ENCODE assay signal across 39 cellular contexts in the genomic region with DNA sequence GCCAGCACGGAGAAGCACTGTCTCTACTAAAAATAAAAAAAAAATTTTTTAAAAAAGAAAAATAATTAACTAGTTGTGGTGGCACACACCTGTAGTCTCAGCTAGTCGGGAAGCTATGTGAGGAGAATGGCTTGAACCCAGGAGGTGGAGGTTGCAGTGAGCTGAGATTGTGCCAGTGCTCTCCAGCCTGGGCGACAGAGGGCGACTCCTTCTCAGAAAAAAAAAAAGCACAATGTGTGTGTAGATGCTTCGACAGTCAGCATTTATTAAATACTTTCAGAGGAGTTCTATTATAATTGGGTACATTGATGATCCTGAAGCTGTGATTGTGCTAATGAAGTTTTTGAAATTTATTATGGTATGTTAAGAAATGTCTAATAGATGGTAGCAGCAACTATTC. TPM values are rescaled to one million over a fixed set of nuclear protein-coding genes. Genes with fewer than 3 reads are reported as not detected.
"Had no signal": no experiment of that assay in that cellular context is flagged by ENCODE, and none has a peak within 500 bp of the region (broad histone marks: within the 10 kb centered on the region; RNA-seq: fewer than 3 reads in every experiment).

No MANE protein-coding gene starts in this region.

- H3K4me1 ChIP-seq: ascending aorta, colonic mucosa had no signal

- ATAC-seq: activated CD8-positive, alpha-beta T cell treated with anti-CD3 and anti-CD28 coated beads, Interleukin-2, amount 10 ng/mL, durations not matched to agents 7 days and 5 days; Right ventricle myocardium inferior had no signal

- H3K27ac ChIP-seq: ascending aorta, cardiac muscle cell, colonic mucosa, PC-9, RWPE1 had no signal

- H3K27me3 Mint-ChIP-seq: activated CD4-positive, alpha-beta T cell treated with anti-CD3 and anti-CD28 coated beads, Interleukin-2, amount 10 ng/mL, durations not matched to agents 24 days and 14 days; activated naive CD4-positive, alpha-beta T cell treated with anti-CD3 and anti-CD28 coated beads, Interleukin-2, amount 50 U/mL, for 24 hours; activated naive CD8-positive, alpha-beta T cell treated with anti-CD3 and anti-CD28 coated beads, Interleukin-2, amount 10 ng/mL, durations not matched to agents 7 days and 5 days; activated T-cell treated with anti-CD3 and anti-CD28 coated beads, Interleukin-2, amount 50 U/mL, for 24 hours; central memory CD8-positive, alpha-beta T cell had no signal

- H3K36me3 Mint-ChIP-seq: activated naive CD4-positive, alpha-beta T cell treated with anti-CD3 and anti-CD28 coated beads, Interleukin-2, amount 50 U/mL, for 24 hours; activated naive CD8-positive, alpha-beta T cell treated with anti-CD3 and anti-CD28 coated beads, Interleukin-2, amount 10 ng/mL, durations not matched to agents 7 days and 5 days had no signal

- H3K27me3 ChIP-seq: ascending aorta, cardiac muscle cell, colonic mucosa had no signal

- H2AFZ ChIP-seq: PC-9 had no signal

- H3K36me3 ChIP-seq: ascending aorta, cardiac muscle cell, colonic mucosa had no signal

- DNase-seq: activated CD4-positive, alpha-beta T cell treated with anti-CD3 and anti-CD28 coated beads, Interleukin-2, amount 10 ng/mL, durations not matched to agents 24 days and 14 days; activated CD4-positive, alpha-beta T cell treated with anti-CD3 and anti-CD28 coated beads, Interleukin-2, amount 50 U/mL, for 4 hours; activated CD8-positive, alpha-beta T cell treated with anti-CD3 and anti-CD28 coated beads, Interleukin-2, amount 10 ng/mL, durations not matched to agents 7 days and 5 days; activated gamma-delta T cell; activated naive CD4-positive, alpha-beta T cell treated with Interleukin-2 at 50 U/mL for 16 hours; activated naive CD8-positive, alpha-beta T cell treated with anti-CD3 and anti-CD28 coated beads, Interleukin-2, amount 10 ng/mL, durations not matched to agents 7 days and 5 days; activated T-cell treated with anti-CD3 and anti-CD28 coated beads, Interleukin-2, amount 50 U/mL, for 24 hours; amygdala; colonic mucosa; MM.1S; MV-4-11; NCI-H1092; NCI-H1417; NCI-H146; NCI-H187; NCI-H2029 treated with DMSO at 0.1 percent for 48 hours; NCI-H2107; NCI-H2171; NCI-H2227 treated with DMSO at 0.1 percent for 48 hours; NCI-H446; NCI-H510A treated with DMSO at 0.1 percent for 48 hours; NCI-H526 treated with DMSO at 0.1 percent for 48 hours; NCI-H774; NK-92 treated with Interleukin-12 subunit alpha and Interleukin-12 subunit beta, amount 100 ng/mL, for 24 hours; PC-9; SIG-M5; SW 1271; T-helper 1 cell; T-helper 2 cell; T-helper 9 cell had no signal

- H3K4me2 ChIP-seq: PC-9 had no signal

- H3K4me1 Mint-ChIP-seq: activated CD4-positive, alpha-beta T cell treated with anti-CD3 and anti-CD28 coated beads, Interleukin-2, amount 10 ng/mL, durations not matched to agents 24 days and 14 days; activated naive CD4-positive, alpha-beta T cell treated with anti-CD3 and anti-CD28 coated beads, Interleukin-2, amount 50 U/mL, for 24 hours; activated naive CD8-positive, alpha-beta T cell treated with anti-CD3 and anti-CD28 coated beads, Interleukin-2, amount 10 ng/mL, durations not matched to agents 7 days and 5 days; central memory CD8-positive, alpha-beta T cell had no signal

- H3K4me3 ChIP-seq: ascending aorta, cardiac muscle cell, colonic mucosa, PC-9 had no signal

- H3K4me3 Mint-ChIP-seq: activated CD4-positive, alpha-beta T cell treated with anti-CD3 and anti-CD28 coated beads, Interleukin-2, amount 10 ng/mL, durations not matched to agents 24 days and 14 days; activated CD8-positive, alpha-beta T cell treated with anti-CD3 and anti-CD28 coated beads, Interleukin-2, amount 10 ng/mL, durations not matched to agents 7 days and 5 days; activated naive CD4-positive, alpha-beta T cell treated with anti-CD3 and anti-CD28 coated beads, Interleukin-2, amount 50 U/mL, for 24 hours; activated naive CD8-positive, alpha-beta T cell treated with anti-CD3 and anti-CD28 coated beads, Interleukin-2, amount 10 ng/mL, durations not matched to agents 7 days and 5 days; activated T-cell treated with anti-CD3 and anti-CD28 coated beads, Interleukin-2, amount 50 U/mL, for 24 hours; central memory CD8-positive, alpha-beta T cell had no signal

- H3K27ac Mint-ChIP-seq: activated CD4-positive, alpha-beta T cell treated with anti-CD3 and anti-CD28 coated beads, Interleukin-2, amount 10 ng/mL, durations not matched to agents 24 days and 14 days; activated CD8-positive, alpha-beta T cell treated with anti-CD3 and anti-CD28 coated beads, Interleukin-2, amount 10 ng/mL, durations not matched to agents 7 days and 5 days; activated naive CD4-positive, alpha-beta T cell treated with anti-CD3 and anti-CD28 coated beads, Interleukin-2, amount 50 U/mL, for 24 hours; activated naive CD8-positive, alpha-beta T cell treated with anti-CD3 and anti-CD28 coated beads, Interleukin-2, amount 10 ng/mL, durations not matched to agents 7 days and 5 days; activated T-cell treated with anti-CD3 and anti-CD28 coated beads, Interleukin-2, amount 50 U/mL, for 24 hours; activated T-helper 2 cell treated with anti-CD3 and anti-CD28 coated beads, Interferon-gamma antibody, Interleukin-2, Interleukin-4, amounts not matched to agents 10 μg/mL and 5 μg/mL and 100 μg/mL, durations not matched to agents 14 hours and 24 hours and 36 hours had no signal

- H3K9me3 Mint-ChIP-seq: activated naive CD8-positive, alpha-beta T cell treated with anti-CD3 and anti-CD28 coated beads, Interleukin-2, amount 10 ng/mL, durations not matched to agents 7 days and 5 days had no signal

- H3K9me3 ChIP-seq: colonic mucosa had no signal

RNA-seq across cellular contexts. Expression of a gene that starts 46.5 kb away (rescaled TPM):
- total RNA-seq: activated CD4-positive, alpha-beta T cell treated with anti-CD3 and anti-CD28 coated beads, Interleukin-2, amount 10 ng/mL, durations not matched to agents 24 days and 14 days; activated CD8-positive, alpha-beta T cell treated with anti-CD3 and anti-CD28 coated beads, Interleukin-2, amount 10 ng/mL, durations not matched to agents 7 days and 5 days; activated naive CD8-positive, alpha-beta T cell treated with anti-CD3 and anti-CD28 coated beads, Interleukin-2, amount 10 ng/mL, durations not matched to agents 7 days and 5 days; activated T-helper 2 cell treated with anti-CD3 and anti-CD28 coated beads, Interferon-gamma antibody, Interleukin-2, Interleukin-4, amounts not matched to agents 10 μg/mL and 5 μg/mL and 100 μg/mL, durations not matched to agents 14 hours and 24 hours and 36 hours; chondrocyte; OCI-LY7; PC-9 had no signal
